ENCODE assay signal across 1 cellular context in the genomic region with DNA sequence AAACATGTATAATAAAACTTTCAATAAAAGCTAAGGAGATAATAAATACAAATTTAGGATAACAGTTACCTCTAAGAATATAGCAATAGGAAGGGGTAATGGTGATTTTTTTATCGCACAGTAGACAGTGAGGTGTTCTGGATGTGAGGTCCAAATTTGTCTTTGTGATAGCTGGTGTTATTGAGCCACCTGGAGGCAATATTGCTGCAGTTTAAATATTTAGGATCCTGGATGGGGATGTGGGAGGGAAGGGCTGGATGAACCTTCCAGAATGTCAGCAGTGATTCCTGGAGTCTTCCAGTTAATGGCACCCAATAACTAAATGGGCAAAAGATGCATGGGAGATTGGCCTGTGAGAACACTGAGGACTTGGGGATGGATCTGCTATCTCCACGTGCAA.
TF ChIP-seq lines count a peak whose summit lies in the region.

No MANE protein-coding gene starts in this region.

TF ChIP-seq in HepG2, 621 proteins besides CTCF, POLR2A, EP300 and RAD21:
- peak; percentile 46 for TF ChIP-seq STAG1 (CRISPR knock-in tag; IDR thresholded peaks at IDR 0.05)
- TF ChIP-seq KDM2A (CRISPR knock-in tag; IDR thresholded peaks at IDR 0.05; ENCODE audit: borderline replicate concordance, low read depth) = no peak
